ENCODE assay signal across 22 cellular contexts in the genomic region with DNA sequence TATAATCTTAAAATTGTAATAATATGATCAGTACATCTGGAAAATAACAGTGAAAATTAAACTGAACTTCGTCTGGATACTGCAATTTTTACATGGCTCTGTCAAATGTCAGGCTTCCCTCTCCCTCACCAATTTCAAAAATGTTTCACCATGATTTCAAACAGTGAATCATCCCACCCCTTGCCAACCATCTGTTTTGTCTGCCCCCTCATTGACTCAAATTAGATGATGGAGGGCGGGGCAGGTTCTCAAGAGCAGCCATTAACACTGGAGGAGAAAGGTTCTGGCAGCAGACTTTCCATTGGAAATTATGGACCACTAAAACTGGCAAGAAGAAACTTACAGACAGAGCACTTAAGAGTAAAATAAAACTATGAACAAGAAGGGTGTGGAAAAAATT.
A peak's percentile ranks its signal among the peaks of the same experiment; 100 is the strongest.
DNase-seq lines count a peak whose midpoint lies in the region; ATAC-seq, FAIRE-seq and TF ChIP-seq lines count a peak whose summit lies in the region.
"Had no signal": no experiment of that assay in that cellular context is flagged by ENCODE, and none has a peak within 500 bp of the region (broad histone marks: within the 10 kb centered on the region; RNA-seq: fewer than 3 reads in every experiment).

No MANE protein-coding gene starts in this region.

- H3K9ac ChIP-seq in neural progenitor cell = no peak overlapping the region

- no peak overlapping the region for H3K4me2 ChIP-seq in neural progenitor cell
- H3K4me2 ChIP-seq: hepatocyte had no signal

- peak overlapping the region; percentile 59 for H3K27ac Mint-ChIP-seq in activated naive CD4-positive, alpha-beta T cell treated with anti-CD3 and anti-CD28 coated beads, Interleukin-2, amount 50 U/mL, for 24 hours
- no peak overlapping the region for H3K27ac Mint-ChIP-seq in activated naive CD4-positive, alpha-beta T cell treated with anti-CD3 and anti-CD28 coated beads for 36 hours
- no peak overlapping the region for H3K27ac Mint-ChIP-seq in neural progenitor cell
- H3K27ac Mint-ChIP-seq: activated CD4-positive, alpha-beta T cell treated with anti-CD3 and anti-CD28 coated beads for 36 hours; activated naive CD8-positive, alpha-beta T cell; CD4-positive, alpha-beta T cell; progenitor cell of endocrine pancreas; stimulated activated naive B cell treated with anti-CD40 and anti-IgM and Interleukin-4, amounts not matched to agents 10 μg/mL and 1 μg/mL and 100 μg/mL, for 72 hours had no signal

- H3K4me1 Mint-ChIP-seq in activated naive CD4-positive, alpha-beta T cell treated with anti-CD3 and anti-CD28 coated beads, Interleukin-2, amount 50 U/mL, for 24 hours = no peaks in the 10 kb centered on the region
- H3K4me1 Mint-ChIP-seq in activated naive CD4-positive, alpha-beta T cell treated with anti-CD3 and anti-CD28 coated beads for 36 hours (ENCODE audit: low read depth) = no peaks in the 10 kb centered on the region
- peaks cover under 1% of the 10 kb centered on the region for H3K4me1 Mint-ChIP-seq in neural progenitor cell
- H3K4me1 Mint-ChIP-seq: activated CD4-positive, alpha-beta T cell treated with anti-CD3 and anti-CD28 coated beads for 36 hours; stimulated activated naive B cell treated with anti-CD40 and anti-IgM and Interleukin-4, amounts not matched to agents 10 μg/mL and 1 μg/mL and 100 μg/mL, for 72 hours had no signal

- CTCF ChIA-PET in activated naive CD4-positive, alpha-beta T cell treated with anti-CD3 and anti-CD28 coated beads for 36 hours (lab: Charles Lee) = no interaction called here

- no peak for TF ChIP-seq CTCF in bronchial epithelial cell (IDR thresholded peaks at IDR 0.05; ENCODE audit: insufficient read depth, low read length, severe bottlenecking)
- no peak for TF ChIP-seq CTCF in tibial artery (IDR thresholded peaks at IDR 0.05)
- no peak for TF ChIP-seq CTCF in neural progenitor cell (IDR thresholded peaks at IDR 0.05)

- H3K27me3 ChIP-seq in bronchial epithelial cell (ENCODE audit: control insufficient read depth, insufficient read depth, low read length) (no peaks in the 10 kb centered on the region), tibial artery (no peaks in the 10 kb centered on the region), neural progenitor cell (no peaks in the 10 kb centered on the region)
- H3K27me3 ChIP-seq: body of pancreas, foreskin keratinocyte, hepatocyte had no signal

- no peak for DNase-seq in activated naive CD4-positive, alpha-beta T cell treated with anti-CD3 and anti-CD28 coated beads for 36 hours
- DNase-seq in NCI-H2171 treated with DMSO at 0.1 percent for 48 hours (lab: John Stamatoyannopoulos, UW) (peak; percentile 74), bronchial epithelial cell (ENCODE audit: low read depth) (peak; percentile 29), stromal cell of bone marrow (ENCODE audit: low read depth) (peak; percentile 45), tibial artery (no peak), neural progenitor cell (ENCODE audit: low spot score) (no peak)
- DNase-seq: activated CD4-positive, alpha-beta T cell treated with anti-CD3 and anti-CD28 coated beads for 36 hours; body of pancreas; CD4-positive, alpha-beta T cell; DMS53; foreskin keratinocyte; H7; left ventricle myocardium inferior; NCI-H146; NCI-H345; stimulated activated CD4-positive, alpha-beta T cell treated with anti-CD3 and anti-CD28 coated beads, Interleukin-2, amount 100 ng/mL, for 24 hours; stimulated activated naive B cell treated with anti-CD40 and anti-IgM and Interleukin-4, amounts not matched to agents 10 μg/mL and 1 μg/mL and 100 μg/mL, for 72 hours had no signal

- H3K9me3 Mint-ChIP-seq in activated naive CD4-positive, alpha-beta T cell treated with anti-CD3 and anti-CD28 coated beads, Interleukin-2, amount 50 U/mL, for 24 hours = peaks cover 5% of the 10 kb centered on the region
- H3K9me3 Mint-ChIP-seq in activated naive CD4-positive, alpha-beta T cell treated with anti-CD3 and anti-CD28 coated beads for 36 hours = peaks cover 5% of the 10 kb centered on the region
- H3K9me3 Mint-ChIP-seq in neural progenitor cell = peaks cover 11% of the 10 kb centered on the region

- no peaks in the 10 kb centered on the region for H3K36me3 Mint-ChIP-seq in activated naive CD4-positive, alpha-beta T cell treated with anti-CD3 and anti-CD28 coated beads, Interleukin-2, amount 50 U/mL, for 24 hours
- no peaks in the 10 kb centered on the region for H3K36me3 Mint-ChIP-seq in activated naive CD4-positive, alpha-beta T cell treated with anti-CD3 and anti-CD28 coated beads for 36 hours (ENCODE audit: low read depth)
- H3K36me3 Mint-ChIP-seq in neural progenitor cell = no peaks in the 10 kb centered on the region
- H3K36me3 Mint-ChIP-seq: activated naive CD8-positive, alpha-beta T cell had no signal

- no peak overlapping the region for H3K27ac ChIP-seq in tibial artery
- H3K27ac ChIP-seq in neural progenitor cell = no peak overlapping the region
- H3K27ac ChIP-seq: body of pancreas, foreskin keratinocyte, hepatocyte, left ventricle myocardium inferior had no signal

- H3K36me3 ChIP-seq in bronchial epithelial cell (ENCODE audit: control insufficient read depth, insufficient read depth, low read length) = no peaks in the 10 kb centered on the region
- no peaks in the 10 kb centered on the region for H3K36me3 ChIP-seq in tibial artery
- H3K36me3 ChIP-seq in neural progenitor cell = no peaks in the 10 kb centered on the region
- H3K36me3 ChIP-seq: left ventricle myocardium inferior had no signal

- H3K9me3 ChIP-seq in tibial artery (peaks cover 0 to 6% (median 0%) of the 10 kb centered on the region in 3 donors), neural progenitor cell (ENCODE audit: low read depth) (no peaks in the 10 kb centered on the region)

- H3K4me1 ChIP-seq in tibial artery (no peaks in the 10 kb centered on the region), neural progenitor cell (no peaks in the 10 kb centered on the region)
- H3K4me1 ChIP-seq: body of pancreas, foreskin keratinocyte, left ventricle myocardium inferior had no signal

- H3K4me3 ChIP-seq in bronchial epithelial cell (ENCODE audit: low read depth, low read length) (no peak overlapping the region), tibial artery (no peak overlapping the region), neural progenitor cell (no peak overlapping the region)
- H3K4me3 ChIP-seq: body of pancreas, hepatocyte, left ventricle myocardium inferior had no signal

- ATAC-seq in GM21367 (IDR thresholded peaks at IDR 0.05; ENCODE audit: unreplicated experiment) = no peak
- ATAC-seq: activated CD4-positive, alpha-beta T cell treated with anti-CD3 and anti-CD28 coated beads for 36 hours; body of pancreas; foreskin keratinocyte; stimulated activated naive B cell treated with anti-CD40 and anti-IgM and Interleukin-4, amounts not matched to agents 10 μg/mL and 1 μg/mL and 100 μg/mL, for 72 hours had no signal

- no peaks in the 10 kb centered on the region for H3K79me2 ChIP-seq in neural progenitor cell (ENCODE audit: low read depth)
- H3K79me2 ChIP-seq: hepatocyte had no signal

- FAIRE-seq in bronchial epithelial cell (lab: Jason Lieb, UNC) = no peak

- no peaks in the 10 kb centered on the region for H4K20me1 ChIP-seq in neural progenitor cell (ENCODE audit: low read depth)

- no peaks in the 10 kb centered on the region for H3K27me3 Mint-ChIP-seq in activated naive CD4-positive, alpha-beta T cell treated with anti-CD3 and anti-CD28 coated beads, Interleukin-2, amount 50 U/mL, for 24 hours
- H3K27me3 Mint-ChIP-seq in activated naive CD4-positive, alpha-beta T cell treated with anti-CD3 and anti-CD28 coated beads for 36 hours (ENCODE audit: low read depth) = no peaks in the 10 kb centered on the region
- H3K27me3 Mint-ChIP-seq in neural progenitor cell (ENCODE audit: insufficient read depth, low read depth) = peaks cover 3% of the 10 kb centered on the region
- H3K27me3 Mint-ChIP-seq: activated CD4-positive, alpha-beta T cell treated with anti-CD3 and anti-CD28 coated beads for 36 hours; activated naive CD8-positive, alpha-beta T cell; CD4-positive, alpha-beta T cell; progenitor cell of endocrine pancreas; stimulated activated naive B cell treated with anti-CD40 and anti-IgM and Interleukin-4, amounts not matched to agents 10 μg/mL and 1 μg/mL and 100 μg/mL, for 72 hours had no signal

- no peak overlapping the region for H3K4me3 Mint-ChIP-seq in activated naive CD4-positive, alpha-beta T cell treated with anti-CD3 and anti-CD28 coated beads, Interleukin-2, amount 50 U/mL, for 24 hours
- H3K4me3 Mint-ChIP-seq in activated naive CD4-positive, alpha-beta T cell treated with anti-CD3 and anti-CD28 coated beads for 36 hours = no peak overlapping the region
- no peak overlapping the region for H3K4me3 Mint-ChIP-seq in neural progenitor cell
- H3K4me3 Mint-ChIP-seq: activated CD4-positive, alpha-beta T cell treated with anti-CD3 and anti-CD28 coated beads for 36 hours; activated naive CD8-positive, alpha-beta T cell; CD4-positive, alpha-beta T cell; stimulated activated naive B cell treated with anti-CD40 and anti-IgM and Interleukin-4, amounts not matched to agents 10 μg/mL and 1 μg/mL and 100 μg/mL, for 72 hours had no signal

- H2AFZ ChIP-seq in neural progenitor cell (replicated peaks) = no peak overlapping the region
- H2AFZ ChIP-seq: hepatocyte had no signal

- H3F3A ChIP-seq in neural progenitor cell (ENCODE audit: low read depth) = no peaks in the 10 kb centered on the region

- intact Hi-C loops in activated naive CD4-positive, alpha-beta T cell treated with anti-CD3 and anti-CD28 coated beads for 36 hours (cut with micrococcal nuclease) = no loop called here
- intact Hi-C loops in tibial artery (cut with DNase I; ENCODE audit: low total_unique reads) = no loop called here

Comparison
In these comparisons a context has a peak if more than half of its experiments do, and no peak if none do; other contexts are left out.
1. DNase-seq: peak in NCI-H2171 treated with DMSO at 0.1 percent for 48 hours (single experiment), bronchial epithelial cell (single experiment) and stromal cell of bone marrow (single experiment); none in activated naive CD4-positive, alpha-beta T cell treated with anti-CD3 and anti-CD28 coated beads for 36 hours (single experiment), tibial artery (0 of 2) and neural progenitor cell (single experiment).